ENCODE assay signal across 27 cellular contexts in genomic region chr19:10802479-10802878, GRCh38. TPM values are rescaled to one million over a fixed set of nuclear protein-coding genes. Genes with fewer than 3 reads are reported as not detected.
"Had no signal": no experiment of that assay in that cellular context is flagged by ENCODE, and none has a peak within 500 bp of the region (broad histone marks: within the 10 kb centered on the region; RNA-seq: fewer than 3 reads in every experiment).

No MANE protein-coding gene starts in this region.

- ATAC-seq: activated CD8-positive, alpha-beta memory T cell treated with anti-CD3 and anti-CD28 coated beads, Interleukin-2, amount 10 ng/mL, durations not matched to agents 7 days and 5 days; foreskin keratinocyte; heart left ventricle; psoas muscle; SK-N-SH treated with all-trans-retinoic acid at 6 μM for 48 hours; stimulated activated memory B cell treated with anti-CD40 and anti-IgM and Interleukin-4, amounts not matched to agents 10 μg/mL and 1 μg/mL and 100 μg/mL, for 72 hours; T-cell had no signal

- H3K4me1 ChIP-seq: breast epithelium, foreskin keratinocyte, psoas muscle, transverse colon had no signal

- H3K27me3 ChIP-seq: breast epithelium, esophagus muscularis mucosa, foreskin keratinocyte, heart left ventricle, sigmoid colon, testis, transverse colon had no signal

- H3K27me3 Mint-ChIP-seq: activated CD4-positive, alpha-beta memory T cell treated with anti-CD3 and anti-CD28 coated beads, Interleukin-2, amount 10 ng/mL, durations not matched to agents 7 days and 5 days; activated CD8-positive, alpha-beta memory T cell treated with anti-CD3 and anti-CD28 coated beads, Interleukin-2, amount 10 ng/mL, durations not matched to agents 7 days and 5 days; activated naive CD4-positive, alpha-beta T cell treated with anti-CD3 and anti-CD28 coated beads, Interleukin-2, amount 10 ng/mL, durations not matched to agents 7 days and 5 days; dendritic cell treated with granulocyte-macrophage colony-stimulating factor and Interleukin-4, amounts not matched to agents 40 ng/mL and 50 ng/mL, for 4 days; naive B cell; stimulated activated memory B cell treated with anti-CD40 and anti-IgM and Interleukin-4, amounts not matched to agents 10 μg/mL and 1 μg/mL and 100 μg/mL, for 72 hours; T-cell had no signal

- H3K9me3 Mint-ChIP-seq: activated CD4-positive, alpha-beta memory T cell treated with anti-CD3 and anti-CD28 coated beads, Interleukin-2, amount 10 ng/mL, durations not matched to agents 7 days and 5 days; activated naive CD4-positive, alpha-beta T cell treated with anti-CD3 and anti-CD28 coated beads, Interleukin-2, amount 10 ng/mL, durations not matched to agents 7 days and 5 days; dendritic cell treated with granulocyte-macrophage colony-stimulating factor and Interleukin-4, amounts not matched to agents 40 ng/mL and 50 ng/mL, for 4 days; naive B cell; neural crest cell; stimulated activated memory B cell treated with anti-CD40 and anti-IgM and Interleukin-4, amounts not matched to agents 10 μg/mL and 1 μg/mL and 100 μg/mL, for 72 hours; T-cell had no signal

- H3K27ac Mint-ChIP-seq: activated CD4-positive, alpha-beta memory T cell treated with anti-CD3 and anti-CD28 coated beads, Interleukin-2, amount 10 ng/mL, durations not matched to agents 7 days and 5 days; activated CD8-positive, alpha-beta memory T cell treated with anti-CD3 and anti-CD28 coated beads, Interleukin-2, amount 10 ng/mL, durations not matched to agents 7 days and 5 days; activated naive CD4-positive, alpha-beta T cell treated with anti-CD3 and anti-CD28 coated beads, Interleukin-2, amount 10 ng/mL, durations not matched to agents 7 days and 5 days; mesothelial cell of epicardium; stimulated activated memory B cell treated with anti-CD40 and anti-IgM and Interleukin-4, amounts not matched to agents 10 μg/mL and 1 μg/mL and 100 μg/mL, for 72 hours; T-cell had no signal

- H3K4me3 ChIP-seq: breast epithelium, esophagus muscularis mucosa, heart left ventricle, psoas muscle, sigmoid colon, testis, transverse colon had no signal

- DNase-seq: activated CD4-positive, alpha-beta memory T cell treated with anti-CD3 and anti-CD28 coated beads, Interleukin-2, amount 10 ng/mL, durations not matched to agents 7 days and 5 days; activated CD4-positive, alpha-beta T cell treated with anti-CD3 and anti-CD28 coated beads for 48 hours; activated CD4-positive, CD25-positive, alpha-beta regulatory T cell; activated CD8-positive, alpha-beta memory T cell treated with anti-CD3 and anti-CD28 coated beads, Interleukin-2, amount 10 ng/mL, durations not matched to agents 7 days and 5 days; activated effector memory CD4-positive, alpha-beta T cell treated with anti-CD3 and anti-CD28 coated beads, Interleukin-2, amount 50 U/mL, for 16 hours; activated naive CD4-positive, alpha-beta T cell treated with anti-CD3 and anti-CD28 coated beads, Interleukin-2, amount 10 ng/mL, durations not matched to agents 7 days and 5 days; central memory CD4-positive, alpha-beta T cell; foreskin keratinocyte; heart left ventricle; hypothalamus; naive B cell; occipital lobe; psoas muscle; sigmoid colon; small intestine; stimulated activated CD4-positive, alpha-beta T cell treated with anti-CD3 and anti-CD28 coated beads, Interleukin-4, amount 100 ng/mL, for 24 hours; T-cell; transverse colon had no signal

- H3K4me3 Mint-ChIP-seq: activated CD4-positive, alpha-beta memory T cell treated with anti-CD3 and anti-CD28 coated beads, Interleukin-2, amount 10 ng/mL, durations not matched to agents 7 days and 5 days; activated CD8-positive, alpha-beta memory T cell treated with anti-CD3 and anti-CD28 coated beads, Interleukin-2, amount 10 ng/mL, durations not matched to agents 7 days and 5 days; activated naive CD4-positive, alpha-beta T cell treated with anti-CD3 and anti-CD28 coated beads, Interleukin-2, amount 10 ng/mL, durations not matched to agents 7 days and 5 days; dendritic cell treated with granulocyte-macrophage colony-stimulating factor and Interleukin-4, amounts not matched to agents 40 ng/mL and 50 ng/mL, for 4 days; mesothelial cell of epicardium; naive B cell; neural crest cell; stimulated activated memory B cell treated with anti-CD40 and anti-IgM and Interleukin-4, amounts not matched to agents 10 μg/mL and 1 μg/mL and 100 μg/mL, for 72 hours; T-cell had no signal

- H3K9ac ChIP-seq: parathyroid adenoma had no signal

- H3K9me3 ChIP-seq: breast epithelium, esophagus muscularis mucosa, heart left ventricle, psoas muscle, sigmoid colon, testis, transverse colon had no signal

- H3K36me3 ChIP-seq: breast epithelium had no signal

- H3K4me1 Mint-ChIP-seq: mesothelial cell of epicardium, neural crest cell had no signal

- H3K27ac ChIP-seq: breast epithelium, esophagus muscularis mucosa, foreskin keratinocyte, heart left ventricle, parathyroid adenoma, psoas muscle, sigmoid colon, testis, transverse colon had no signal

RNA-seq across cellular contexts. Expression of gene C19orf38, which starts 45.7 kb away (rescaled TPM):
- total RNA-seq: foreskin keratinocyte, neural crest cell had no signal
